16 cellular contexts compared by ENCODE assay signal in the genomic region with DNA sequence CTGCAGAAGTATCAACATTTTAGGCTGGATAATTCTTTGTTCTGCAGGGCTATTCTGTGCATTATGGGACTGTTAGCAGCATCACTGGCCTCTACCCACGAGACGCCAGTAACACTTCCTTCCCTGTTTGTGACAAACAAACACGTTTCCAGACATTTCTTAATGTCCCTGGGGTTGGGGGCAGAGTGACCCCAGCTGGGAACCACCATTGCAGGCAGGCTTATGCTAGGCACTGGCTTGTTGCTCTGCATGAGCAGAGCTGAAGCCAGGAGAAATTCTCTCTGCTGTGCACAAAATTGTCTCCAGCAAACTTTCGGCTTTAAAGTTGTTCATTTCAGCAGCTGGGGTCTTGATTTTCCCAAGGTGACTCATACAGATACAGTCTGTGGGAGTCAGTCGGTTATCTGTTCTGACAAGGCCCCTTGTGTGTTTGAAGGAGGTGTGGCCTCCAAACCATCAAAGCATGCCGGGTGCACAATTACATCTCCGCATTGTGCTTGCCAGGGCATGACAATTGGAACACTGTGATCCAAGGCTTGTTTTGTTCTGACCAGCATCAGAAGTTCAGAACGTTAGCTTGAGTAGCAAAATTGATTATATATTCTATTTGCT.
DNase-seq lines count a peak whose midpoint lies in the region; ATAC-seq and TF ChIP-seq lines count a peak whose summit lies in the region.
"Had no signal": no experiment of that assay in that cellular context is flagged by ENCODE, and none has a peak within 500 bp of the region (broad histone marks: within the 10 kb centered on the region; RNA-seq: fewer than 3 reads in every experiment).

No MANE protein-coding gene starts in this region.

- TF ChIP-seq CTCF in esophagus squamous epithelium (IDR thresholded peaks at IDR 0.05) = no peak
- TF ChIP-seq CTCF in natural killer cell (IDR thresholded peaks at IDR 0.05) = no peak

- intact Hi-C loops in esophagus squamous epithelium (cut with DNase I) = no loop called here
- intact Hi-C loops in natural killer cell (cut with micrococcal nuclease) = loop anchor here (1.0 kb wide), 1 partner anchor 19 kb away; no protein-coding TSS in a partner anchor

- no peak for TF ChIP-seq POLR2A in esophagus squamous epithelium (IDR thresholded peaks at IDR 0.05)

- H3K4me1 Mint-ChIP-seq in natural killer cell = no peaks in the 10 kb centered on the region

- H3K36me3 Mint-ChIP-seq in natural killer cell = no peaks in the 10 kb centered on the region

- no peak overlapping the region for H3K27ac ChIP-seq in esophagus squamous epithelium
- H3K27ac ChIP-seq: psoas muscle, SK-N-MC had no signal

- no peak overlapping the region for H3K4me3 Mint-ChIP-seq in natural killer cell
- H3K4me3 Mint-ChIP-seq: activated naive CD4-positive, alpha-beta T cell treated with anti-CD3 and anti-CD28 coated beads for 36 hours had no signal

- no peaks in the 10 kb centered on the region for H3K36me3 ChIP-seq in esophagus squamous epithelium

- no peaks in the 10 kb centered on the region for H3K9me3 ChIP-seq in esophagus squamous epithelium
- H3K9me3 ChIP-seq: psoas muscle had no signal

- H3K27ac Mint-ChIP-seq in natural killer cell = no peak overlapping the region
- H3K27ac Mint-ChIP-seq: activated naive CD4-positive, alpha-beta T cell treated with anti-CD3 and anti-CD28 coated beads for 36 hours had no signal

- H3K4me3 ChIP-seq in esophagus squamous epithelium = no peak overlapping the region
- H3K4me3 ChIP-seq: psoas muscle, SK-N-MC had no signal

- H3K27me3 ChIP-seq in esophagus squamous epithelium = no peaks in the 10 kb centered on the region

- 15 to 25% methylated on average over 8 of the region's 8 CpGs for WGBS in esophagus squamous epithelium, 2 donors

- peaks cover 0 to 9% (median 0%) of the 10 kb centered on the region in 3 donors for H3K4me1 ChIP-seq in esophagus squamous epithelium
- H3K4me1 ChIP-seq: psoas muscle had no signal

- DNase-seq in OCI-M1 (lab: John Stamatoyannopoulos, UW) (peak; percentile 60), globus pallidus (ENCODE audit: low spot score) (peak; percentile 92), retina (peak; percentile 69), esophagus squamous epithelium (lab: John Stamatoyannopoulos, UW) (no peak), natural killer cell (no peak), NCI-H446 (lab: John Stamatoyannopoulos, UW) (no peak)
- DNase-seq in activated CD4-positive, alpha-beta T cell treated with anti-CD3 and anti-CD28 coated beads, Interleukin-2, amount 50 U/mL, for 1 hour = no peak
- DNase-seq: activated CD4-positive, alpha-beta T cell treated with anti-CD3 and anti-CD28 coated beads for 48 hours; activated naive CD4-positive, alpha-beta T cell treated with anti-CD3 and anti-CD28 coated beads for 36 hours; KBM-7; left cardiac atrium; NCI-H226; psoas muscle had no signal

- H3K27me3 Mint-ChIP-seq in natural killer cell (ENCODE audit: low read depth in 2 of 2) = no peaks in the 10 kb centered on the region

- ATAC-seq in GM19463 (IDR thresholded peaks at IDR 0.05; ENCODE audit: unreplicated experiment) (peak; percentile 63), natural killer cell (no peak)
- ATAC-seq: HCT116, psoas muscle had no signal

- H3K9me3 Mint-ChIP-seq in natural killer cell = peaks cover 0 to 1% of the 10 kb centered on the region in 2 donors

Comparison
In these comparisons a context has a peak if more than half of its experiments do, and no peak if none do; other contexts are left out.
1. DNase-seq: peak in OCI-M1 (single experiment), globus pallidus (single experiment) and retina (single experiment); none in esophagus squamous epithelium (single experiment), natural killer cell (single experiment), activated CD4-positive, alpha-beta T cell treated with anti-CD3 and anti-CD28 coated beads, Interleukin-2, amount 50 U/mL, for 1 hour (single experiment) and NCI-H446 (0 of 2).